In genomic region chr12:49622501-49623141, GRCh38 we compare ENCODE assay signal across 8 cellular contexts. TPM values are rescaled to one million over a fixed set of nuclear protein-coding genes. Genes with fewer than 3 reads are reported as not detected.
DNase-seq lines count a peak whose midpoint lies in the region; ATAC-seq, FAIRE-seq and TF ChIP-seq lines count a peak whose summit lies in the region.

No MANE protein-coding gene starts in this region.

- FAIRE-seq in GM18507 (lab: Jason Lieb, UNC): peak; percentile 78

- H3K27me3 ChIP-seq in thyroid gland: no peaks in the 10 kb centered on the region

- peak overlapping the region; percentile 36 to 75 (median 51) for H3K4me3 ChIP-seq in thyroid gland (replicated peaks in 1 of 3)

- H3K4me3 Mint-ChIP-seq in activated CD8-positive, alpha-beta memory T cell treated with anti-CD3 and anti-CD28 coated beads, Interleukin-2, amount 10 ng/mL, durations not matched to agents 7 days and 5 days: peak overlapping the region; percentile 76
- H3K4me3 Mint-ChIP-seq in natural killer cell treated with Interleukin-12 subunit alpha and Interleukin-12 subunit beta and Interleukin-15 and Interleukin-18, amount 100 ng/mL, for 72 hours: peak overlapping the region; percentile 80

- peak overlapping the region; percentile 85 for H3K27ac Mint-ChIP-seq in activated CD8-positive, alpha-beta memory T cell treated with anti-CD3 and anti-CD28 coated beads, Interleukin-2, amount 10 ng/mL, durations not matched to agents 7 days and 5 days
- H3K27ac Mint-ChIP-seq in natural killer cell treated with Interleukin-12 subunit alpha and Interleukin-12 subunit beta and Interleukin-15 and Interleukin-18, amount 100 ng/mL, for 72 hours: peak overlapping the region; percentile 57 to 65

- H3K36me3 ChIP-seq in thyroid gland: no peaks in the 10 kb centered on the region

- 2% methylated on average over 22 of the region's 22 CpGs for WGBS in thyroid gland, 2 donors

- intact Hi-C loops in thyroid gland (cut with DNase I): no loop called here

- CTCF ChIA-PET in activated CD8-positive, alpha-beta memory T cell treated with anti-CD3 and anti-CD28 coated beads, Interleukin-2, amount 10 ng/mL, durations not matched to agents 7 days and 5 days (lab: Charles Lee): interaction anchor here (0.9 to 3.4 kb wide), 25 partner anchors 11 to 757 kb away, joined by 3 to 24 read pairs (median 5); partner anchors contain the start of genes RND1, SPATS2 and TMBIM6

- TF ChIP-seq POLR2A in thyroid gland (IDR thresholded peaks at IDR 0.05): no peak

- H3K27ac ChIP-seq in thyroid gland: peak overlapping the region; percentile 69 to 91 (median 74)

- DNase-seq in GM18507 (ENCODE audit: extremely low spot score, insufficient read length, low read depth): peak; percentile 23
- DNase-seq in NCI-H146 (lab: John Stamatoyannopoulos, UW): peak; percentile 73
- DNase-seq in activated CD8-positive, alpha-beta memory T cell treated with anti-CD3 and anti-CD28 coated beads, Interleukin-2, amount 10 ng/mL, durations not matched to agents 7 days and 5 days: peak; percentile 81
- peak; percentile 40 for DNase-seq in fibroblast of gingiva (ENCODE audit: low read depth)
- peak; percentile 63 for DNase-seq in natural killer cell treated with Interleukin-12 subunit alpha and Interleukin-12 subunit beta and Interleukin-15 and Interleukin-18, amount 100 ng/mL, for 72 hours (ENCODE audit: low spot score)
- DNase-seq in thyroid gland: peak in 1 of 2 donors; percentile 46
- no peak for DNase-seq in inferior parietal cortex (ENCODE audit: extremely low spot score)

- peak; percentile 25 for ATAC-seq in HG02610 (IDR thresholded peaks at IDR 0.05; ENCODE audit: unreplicated experiment)
- peak; percentile 43 for ATAC-seq in activated CD8-positive, alpha-beta memory T cell treated with anti-CD3 and anti-CD28 coated beads, Interleukin-2, amount 10 ng/mL, durations not matched to agents 7 days and 5 days
- peak; percentile 59 to 66 for ATAC-seq in natural killer cell treated with Interleukin-12 subunit alpha and Interleukin-12 subunit beta and Interleukin-15 and Interleukin-18, amount 100 ng/mL, for 72 hours

- no peaks in the 10 kb centered on the region for H3K9me3 Mint-ChIP-seq in activated CD8-positive, alpha-beta memory T cell treated with anti-CD3 and anti-CD28 coated beads, Interleukin-2, amount 10 ng/mL, durations not matched to agents 7 days and 5 days (ENCODE audit: low read depth)
- no peaks in the 10 kb centered on the region for H3K9me3 Mint-ChIP-seq in natural killer cell treated with Interleukin-12 subunit alpha and Interleukin-12 subunit beta and Interleukin-15 and Interleukin-18, amount 100 ng/mL, for 72 hours

- H3K27me3 Mint-ChIP-seq in activated CD8-positive, alpha-beta memory T cell treated with anti-CD3 and anti-CD28 coated beads, Interleukin-2, amount 10 ng/mL, durations not matched to agents 7 days and 5 days: peaks cover 44% of the 10 kb centered on the region
- H3K27me3 Mint-ChIP-seq in natural killer cell treated with Interleukin-12 subunit alpha and Interleukin-12 subunit beta and Interleukin-15 and Interleukin-18, amount 100 ng/mL, for 72 hours: peaks cover 14% of the 10 kb centered on the region in 2 donors

- no peaks in the 10 kb centered on the region for H3K9me3 ChIP-seq in thyroid gland

- peaks cover 8 to 13% of the 10 kb centered on the region in 2 donors for H3K4me1 ChIP-seq in thyroid gland

- peaks cover 22% of the 10 kb centered on the region for H3K4me1 Mint-ChIP-seq in activated CD8-positive, alpha-beta memory T cell treated with anti-CD3 and anti-CD28 coated beads, Interleukin-2, amount 10 ng/mL, durations not matched to agents 7 days and 5 days
- peaks cover 12 to 19% of the 10 kb centered on the region in 2 donors for H3K4me1 Mint-ChIP-seq in natural killer cell treated with Interleukin-12 subunit alpha and Interleukin-12 subunit beta and Interleukin-15 and Interleukin-18, amount 100 ng/mL, for 72 hours (ENCODE audit: low read depth in 2 of 2)

- no peaks in the 10 kb centered on the region for H3K36me3 Mint-ChIP-seq in activated CD8-positive, alpha-beta memory T cell treated with anti-CD3 and anti-CD28 coated beads, Interleukin-2, amount 10 ng/mL, durations not matched to agents 7 days and 5 days
- H3K36me3 Mint-ChIP-seq in natural killer cell treated with Interleukin-12 subunit alpha and Interleukin-12 subunit beta and Interleukin-15 and Interleukin-18, amount 100 ng/mL, for 72 hours: no peaks in the 10 kb centered on the region

- no peak for TF ChIP-seq CTCF in thyroid gland (IDR thresholded peaks at IDR 0.05)

RNA-seq across cellular contexts. Expression of gene PRPF40B, which starts 0.7 kb away (rescaled TPM):
- 10 to 100 TPM in 1 of 2 experiments, 1 to 10 TPM in 1; 7.8 to 15.2 TPM for total RNA-seq in activated CD8-positive, alpha-beta memory T cell treated with anti-CD3 and anti-CD28 coated beads, Interleukin-2, amount 10 ng/mL, durations not matched to agents 7 days and 5 days
- 10 to 100 TPM in 1 of 2 donors, 1 to 10 TPM in 1; 6.2 to 12.4 TPM for total RNA-seq in natural killer cell treated with Interleukin-12 subunit alpha and Interleukin-12 subunit beta and Interleukin-15 and Interleukin-18, amount 100 ng/mL, for 72 hours
- total RNA-seq in thyroid gland: 10 to 100 TPM; 29.5 to 39.7 (median 34.4) TPM

RNA-seq across cellular contexts. Expression of gene FAM186B, which starts 17.2 kb away (rescaled TPM):
- total RNA-seq in activated CD8-positive, alpha-beta memory T cell treated with anti-CD3 and anti-CD28 coated beads, Interleukin-2, amount 10 ng/mL, durations not matched to agents 7 days and 5 days: not detected
- total RNA-seq in natural killer cell treated with Interleukin-12 subunit alpha and Interleukin-12 subunit beta and Interleukin-15 and Interleukin-18, amount 100 ng/mL, for 72 hours: 1 to 10 TPM; 2.0 to 2.3 TPM
- 1 to 10 TPM; 1.1 to 2.1 (median 1.4) TPM for total RNA-seq in thyroid gland

RNA-seq across cellular contexts. Expression of gene MCRS1, which starts 54.7 kb away (rescaled TPM):
- 10 to 100 TPM; 70.1 to 72.1 TPM for total RNA-seq in activated CD8-positive, alpha-beta memory T cell treated with anti-CD3 and anti-CD28 coated beads, Interleukin-2, amount 10 ng/mL, durations not matched to agents 7 days and 5 days
- 10 to 100 TPM; 64.9 to 89.8 TPM for total RNA-seq in natural killer cell treated with Interleukin-12 subunit alpha and Interleukin-12 subunit beta and Interleukin-15 and Interleukin-18, amount 100 ng/mL, for 72 hours
- total RNA-seq in thyroid gland: 100 to 1,000 TPM in 1 of 4 donors, 10 to 100 TPM in 3; 56.7 to 111 (median 69.2) TPM
